Comparison of ENCODE assay signal across 23 cellular contexts in the genomic region with DNA sequence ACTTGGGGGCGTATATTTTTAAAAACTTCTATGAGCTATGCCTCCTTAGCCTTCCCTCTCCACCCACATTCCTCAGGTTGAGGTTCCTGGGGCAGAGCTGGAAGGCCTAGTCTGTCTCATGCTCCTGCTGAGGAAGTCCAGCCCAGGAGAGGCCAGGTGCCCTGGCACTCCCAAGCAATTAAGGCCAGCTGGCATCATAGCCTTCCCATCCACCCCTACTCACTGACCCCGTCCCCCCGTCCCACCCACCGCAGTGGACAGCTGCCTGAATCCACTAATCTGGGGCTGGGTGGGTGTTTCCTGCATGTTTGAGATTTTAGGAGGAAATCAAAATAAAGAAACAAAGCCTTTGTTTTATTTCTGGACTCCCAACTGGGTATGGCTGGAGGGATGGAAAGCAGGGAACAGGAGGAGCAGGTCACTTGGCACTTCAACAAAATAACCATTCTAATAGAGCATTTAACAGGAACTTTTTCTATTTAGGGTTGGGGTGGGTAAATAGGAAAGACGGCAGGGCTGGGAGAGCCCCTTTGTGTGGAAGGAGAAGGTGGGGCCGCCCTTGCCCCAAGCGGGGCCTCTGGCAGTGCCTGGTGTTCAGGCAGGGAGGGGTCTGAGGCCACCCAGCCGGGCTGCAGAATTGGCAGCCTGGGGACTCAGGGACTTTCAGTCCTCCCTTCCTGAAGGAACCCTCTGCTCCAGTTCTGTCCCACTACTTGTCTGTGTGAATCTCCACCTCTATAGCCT. TPM values are rescaled to one million over a fixed set of nuclear protein-coding genes. Genes with fewer than 3 reads are reported as not detected.
A peak's percentile ranks its signal among the peaks of the same experiment; 100 is the strongest.
DNase-seq lines count a peak whose midpoint lies in the region; ATAC-seq and TF ChIP-seq lines count a peak whose summit lies in the region.
"Had no signal": no experiment of that assay in that cellular context is flagged by ENCODE, and none has a peak within 500 bp of the region (broad histone marks: within the 10 kb centered on the region; RNA-seq: fewer than 3 reads in every experiment).

No MANE protein-coding gene starts in this region.

- H3K4me2 ChIP-seq in neural progenitor cell = peak overlapping the region; percentile 27
- H3K4me2 ChIP-seq: KMS-11 had no signal

- no peaks in the 10 kb centered on the region for H3K36me3 ChIP-seq in neural progenitor cell
- no peaks in the 10 kb centered on the region for H3K36me3 ChIP-seq in tibial artery

- H3K4me1 Mint-ChIP-seq in neural progenitor cell = peaks cover 27% of the 10 kb centered on the region
- no peaks in the 10 kb centered on the region for H3K4me1 Mint-ChIP-seq in CD4-positive, alpha-beta T cell (ENCODE audit: low read depth)
- H3K4me1 Mint-ChIP-seq: activated B cell treated with CpG ODN at 0.5 μM for 24 hours; activated naive CD8-positive, alpha-beta T cell treated with anti-CD3 and anti-CD28 coated beads, Interleukin-2, amount 50 U/mL, for 24 hours; CD8-positive, alpha-beta memory T cell had no signal

- H3K4me3 ChIP-seq in neural progenitor cell (no peak overlapping the region), tibial artery (no peak overlapping the region)
- H3K4me3 ChIP-seq: lung had no signal

- CTCF ChIA-PET in CD4-positive, alpha-beta T cell (lab: Charles Lee) = no interaction called here

- POLR2A ChIA-PET in CD4-positive, alpha-beta T cell (lab: Charles Lee) = no interaction called here

- TF ChIP-seq CTCF in neural progenitor cell (IDR thresholded peaks at IDR 0.05) (no peak), tibial artery (IDR thresholded peaks at IDR 0.05) (no peak)
- no peak for TF ChIP-seq CTCF in CD4-positive, alpha-beta T cell (IDR thresholded peaks at IDR 0.05)

- no peaks in the 10 kb centered on the region for H3K36me3 Mint-ChIP-seq in neural progenitor cell
- no peaks in the 10 kb centered on the region for H3K36me3 Mint-ChIP-seq in CD4-positive, alpha-beta T cell (ENCODE audit: low read depth)
- H3K36me3 Mint-ChIP-seq: CD8-positive, alpha-beta memory T cell had no signal

- H4K20me1 ChIP-seq in neural progenitor cell (ENCODE audit: low read depth) = no peaks in the 10 kb centered on the region

- peaks cover 3% of the 10 kb centered on the region for H3K27me3 Mint-ChIP-seq in neural progenitor cell (ENCODE audit: insufficient read depth, low read depth)
- peaks cover 4% of the 10 kb centered on the region for H3K27me3 Mint-ChIP-seq in CD4-positive, alpha-beta T cell
- H3K27me3 Mint-ChIP-seq: activated naive CD8-positive, alpha-beta T cell treated with anti-CD3 and anti-CD28 coated beads, Interleukin-2, amount 50 U/mL, for 24 hours had no signal

- ATAC-seq in CD4-positive, alpha-beta T cell (ENCODE audit: poor library complexity) = no peak
- ATAC-seq: activated naive CD8-positive, alpha-beta T cell treated with anti-CD3 and anti-CD28 coated beads, Interleukin-2, amount 50 U/mL, for 24 hours had no signal

- peak overlapping the region; percentile 49 for H3K27ac ChIP-seq in angular gyrus (ENCODE audit: low read depth, low read length)
- no peak overlapping the region for H3K27ac ChIP-seq in neural progenitor cell
- peak overlapping the region; percentile 27 to 31 for H3K27ac ChIP-seq in tibial artery
- no peak overlapping the region for H3K27ac ChIP-seq in CD4-positive, alpha-beta T cell (ENCODE audit: low read depth, low read length)
- H3K27ac ChIP-seq: KMS-11, RWPE1 had no signal

- DNase-seq in globus pallidus (ENCODE audit: low spot score) = peak; percentile 52
- no peak for DNase-seq in neural progenitor cell (ENCODE audit: low spot score)
- peak in 1 of 2 donors; percentile 33 for DNase-seq in tibial artery
- DNase-seq in cerebellar nuclear complex (lab: John Stamatoyannopoulos, UW) = no peak
- DNase-seq in CD4-positive, alpha-beta T cell = no peak
- no peak for DNase-seq in NCI-H2081 treated with DMSO at 0.1 percent for 48 hours (lab: John Stamatoyannopoulos, UW)
- DNase-seq: activated B cell treated with CpG ODN at 0.5 μM for 24 hours; activated CD4-positive, alpha-beta T cell treated with anti-CD3 and anti-CD28 coated beads, Interleukin-2, amount 50 U/mL, for 48 hours; activated gamma-delta T cell; activated naive CD8-positive, alpha-beta T cell treated with anti-CD3 and anti-CD28 coated beads, Interleukin-2, amount 50 U/mL, for 24 hours; CD8-positive, alpha-beta memory T cell; DMS79; MV-4-11; NCI-H69; occipital lobe; T1000 had no signal

- H3K4me1 ChIP-seq in neural progenitor cell = peaks cover 12% of the 10 kb centered on the region
- peaks cover 0 to 44% (median 27%) of the 10 kb centered on the region in 4 donors for H3K4me1 ChIP-seq in tibial artery

- no peak overlapping the region for H2AFZ ChIP-seq in neural progenitor cell (replicated peaks)

- H3K79me2 ChIP-seq in neural progenitor cell (ENCODE audit: low read depth) = no peaks in the 10 kb centered on the region

- H3K9ac ChIP-seq in neural progenitor cell = no peak overlapping the region
- H3K9ac ChIP-seq: KMS-11 had no signal

- H3K9me3 ChIP-seq in neural progenitor cell (ENCODE audit: low read depth) (no peaks in the 10 kb centered on the region), tibial artery (no peaks in the 10 kb centered on the region)
- no peaks in the 10 kb centered on the region for H3K9me3 ChIP-seq in CD4-positive, alpha-beta T cell (ENCODE audit: control insufficient read depth, low read length)

- H3F3A ChIP-seq in neural progenitor cell (ENCODE audit: low read depth) = no peaks in the 10 kb centered on the region

- intact Hi-C loops in tibial artery (cut with DNase I; ENCODE audit: low total_unique reads) = no loop called here
- intact Hi-C loops in CD4-positive, alpha-beta T cell (cut with DNase I, micrococcal nuclease) = no loop called here

- H3K9me3 Mint-ChIP-seq in neural progenitor cell = no peaks in the 10 kb centered on the region
- no peaks in the 10 kb centered on the region for H3K9me3 Mint-ChIP-seq in CD4-positive, alpha-beta T cell
- H3K9me3 Mint-ChIP-seq: activated B cell treated with CpG ODN at 0.5 μM for 24 hours; activated naive CD8-positive, alpha-beta T cell treated with anti-CD3 and anti-CD28 coated beads, Interleukin-2, amount 50 U/mL, for 24 hours; CD8-positive, alpha-beta memory T cell had no signal

- H3K27me3 ChIP-seq in neural progenitor cell = no peaks in the 10 kb centered on the region
- H3K27me3 ChIP-seq in tibial artery = no peaks in the 10 kb centered on the region
- H3K27me3 ChIP-seq in CD4-positive, alpha-beta T cell (ENCODE audit: control insufficient read depth, insufficient read depth, low read length) = no peaks in the 10 kb centered on the region

- H3K27ac Mint-ChIP-seq in neural progenitor cell = no peak overlapping the region
- H3K27ac Mint-ChIP-seq in CD4-positive, alpha-beta T cell = no peak overlapping the region
- H3K27ac Mint-ChIP-seq: activated B cell treated with CpG ODN at 0.5 μM for 24 hours; activated naive CD8-positive, alpha-beta T cell treated with anti-CD3 and anti-CD28 coated beads, Interleukin-2, amount 50 U/mL, for 24 hours; CD8-positive, alpha-beta memory T cell had no signal

- H3K4me3 Mint-ChIP-seq in neural progenitor cell = no peak overlapping the region
- no peak overlapping the region for H3K4me3 Mint-ChIP-seq in CD4-positive, alpha-beta T cell
- H3K4me3 Mint-ChIP-seq: activated B cell treated with CpG ODN at 0.5 μM for 24 hours; activated naive CD8-positive, alpha-beta T cell treated with anti-CD3 and anti-CD28 coated beads, Interleukin-2, amount 50 U/mL, for 24 hours; CD8-positive, alpha-beta memory T cell had no signal

RNA-seq across cellular contexts. Expression of a gene that starts 8.5 kb away (rescaled TPM):
- total RNA-seq in neural progenitor cell (ENCODE audit: low replicate concordance) = 11.2 and 17.2 TPM in 2 replicates
- under 1 TPM; 0.45 to 0.47 TPM for total RNA-seq in CD4-positive, alpha-beta T cell

RNA-seq across cellular contexts. Expression of a gene that starts 27.2 kb away (rescaled TPM):
- 1.1 and 2.2 TPM in 2 replicates for total RNA-seq in neural progenitor cell (ENCODE audit: low replicate concordance)
- under 1 TPM in 1 of 2 experiments, not detected in 1; 0.80 TPM for total RNA-seq in CD4-positive, alpha-beta T cell
- total RNA-seq: activated B cell treated with CpG ODN at 0.5 μM for 24 hours; bronchial epithelial cell; CD8-positive, alpha-beta memory T cell; dermis microvascular lymphatic vessel endothelial cell; endothelial cell of umbilical vein had no signal

Comparison
In these comparisons a context has a peak if more than half of its experiments do, and no peak if none do; other contexts are left out.
1. H3K27ac ChIP-seq: peak in angular gyrus (single experiment) and tibial artery (2 of 2); none in neural progenitor cell (single experiment) and CD4-positive, alpha-beta T cell (single experiment).